In genomic region chr11:94771390-94771789, GRCh38 we compare ENCODE assay signal across 17 cellular contexts. TPM values are rescaled to one million over a fixed set of nuclear protein-coding genes. Genes with fewer than 3 reads are reported as not detected.
DNase-seq lines count a peak whose midpoint lies in the region; TF ChIP-seq lines count a peak whose summit lies in the region.
"Had no signal": no experiment of that assay in that cellular context is flagged by ENCODE, and none has a peak within 500 bp of the region (broad histone marks: within the 10 kb centered on the region; RNA-seq: fewer than 3 reads in every experiment).

No MANE protein-coding gene starts in this region.

- H3K36me3 ChIP-seq in breast epithelium (no peaks in the 10 kb centered on the region), esophagus muscularis mucosa (no peaks in the 10 kb centered on the region)
- H3K36me3 ChIP-seq: left lung, thoracic aorta had no signal

- H3K36me3 Mint-ChIP-seq in MCF 10A (ENCODE audit: insufficient read depth, unreplicated experiment) (peaks cover 10% of the 10 kb centered on the region), nephron progenitor cell (ENCODE audit: low read depth) (peaks cover 37% of the 10 kb centered on the region)
- H3K36me3 Mint-ChIP-seq: activated CD4-positive, alpha-beta memory T cell treated with anti-CD3 and anti-CD28 coated beads for 36 hours; CD14-positive monocyte; naive thymus-derived CD8-positive, alpha-beta T cell had no signal

- H3K27me3 Mint-ChIP-seq in MCF 10A (ENCODE audit: insufficient read depth, unreplicated experiment) (no peaks in the 10 kb centered on the region), nephron progenitor cell (ENCODE audit: low read depth, poor library complexity) (no peaks in the 10 kb centered on the region)

- peaks cover 38% of the 10 kb centered on the region for H3K4me1 Mint-ChIP-seq in MCF 10A (ENCODE audit: insufficient read depth, unreplicated experiment)
- peaks cover 35% of the 10 kb centered on the region for H3K4me1 Mint-ChIP-seq in nephron progenitor cell

- BruUV-seq in MCF 10A (replicated peaks; lab: Mats Ljungman, UMichigan), result no TSS peak

- DNase-seq in MCF 10A (ENCODE audit: unreplicated experiment), result no peak
- DNase-seq in breast epithelium (ENCODE audit: low spot score in 2 of 2), result no peak
- DNase-seq in esophagus muscularis mucosa (ENCODE audit: extremely low spot score), result no peak
- DNase-seq in nephron progenitor cell, result no peak
- DNase-seq in activated CD8-positive, alpha-beta memory T cell treated with anti-CD3 and anti-CD28 coated beads, Interleukin-2, amount 50 U/mL, for 4 hours, result no peak
- no peak for DNase-seq in stimulated activated CD4-positive, alpha-beta T cell treated with anti-CD3 and anti-CD28 coated beads, Interleukin-4, amount 100 ng/mL, for 1 hour
- no peak for DNase-seq in iPS-NIHi7 (ENCODE audit: extremely low spot score)
- DNase-seq in coronary artery (ENCODE audit: low spot score), result no peak
- DNase-seq: activated CD4-positive, alpha-beta memory T cell treated with anti-CD3 and anti-CD28 coated beads for 36 hours; left lung; naive thymus-derived CD8-positive, alpha-beta T cell; NCI-H1694 treated with DMSO at 0.1 percent for 48 hours; NCI-H510A treated with DMSO at 0.1 percent for 48 hours; right cardiac atrium had no signal

- no peak for TF ChIP-seq POLR2A in breast epithelium (IDR thresholded peaks at IDR 0.05)
- no peak for TF ChIP-seq POLR2A in esophagus muscularis mucosa (IDR thresholded peaks at IDR 0.05; ENCODE audit: low read depth)

- H3K27me3 ChIP-seq in breast epithelium (no peaks in the 10 kb centered on the region), esophagus muscularis mucosa (no peaks in the 10 kb centered on the region)

- TF ChIP-seq CTCF in MCF 10A (IDR thresholded peaks at IDR 0.05; ENCODE audit: unreplicated experiment) (no peak), breast epithelium (IDR thresholded peaks at IDR 0.05) (no peak), esophagus muscularis mucosa (IDR thresholded peaks at IDR 0.05) (no peak), nephron progenitor cell (IDR thresholded peaks at IDR 0.05) (no peak), coronary artery (IDR thresholded peaks at IDR 0.05) (no peak)

- CTCF ChIA-PET in MCF 10A (lab: Yijun Ruan, JAX), result interaction anchor here (0.6 to 2.4 kb wide), 4 partner anchors 15 to 197 kb away, joined by 3 to 8 read pairs (median 6); no protein-coding TSS in a partner anchor

- H3K9me3 Mint-ChIP-seq in MCF 10A (ENCODE audit: unreplicated experiment) (no peaks in the 10 kb centered on the region), nephron progenitor cell (peaks cover 17% of the 10 kb centered on the region)
- H3K9me3 Mint-ChIP-seq: activated CD4-positive, alpha-beta memory T cell treated with anti-CD3 and anti-CD28 coated beads for 36 hours had no signal

- H3K4me1 ChIP-seq in breast epithelium, result peaks cover 0 to under 1% of the 10 kb centered on the region in 2 donors
- H3K4me1 ChIP-seq in esophagus muscularis mucosa, result peaks cover 46 to 86% (median 80%) of the 10 kb centered on the region in 4 donors

- H3K27ac ChIP-seq in breast epithelium, result peak overlapping the region in 1 of 2 donors; percentile 39
- peak overlapping the region; percentile 90 to 99 (median 96) for H3K27ac ChIP-seq in esophagus muscularis mucosa (replicated peaks in 1 of 4)
- H3K27ac ChIP-seq in coronary artery, result no peak overlapping the region
- H3K27ac ChIP-seq: A549 had no signal

- 30% methylated on average over 2 of the region's 2 CpGs for WGBS in esophagus muscularis mucosa

- peak overlapping the region; percentile 90 for H3K27ac Mint-ChIP-seq in MCF 10A (ENCODE audit: low read depth, unreplicated experiment)
- peak overlapping the region; percentile 15 for H3K27ac Mint-ChIP-seq in nephron progenitor cell
- H3K27ac Mint-ChIP-seq: activated CD4-positive, alpha-beta memory T cell treated with anti-CD3 and anti-CD28 coated beads for 36 hours; CD14-positive monocyte; naive thymus-derived CD8-positive, alpha-beta T cell had no signal

- intact Hi-C loops in MCF 10A (cut with micrococcal nuclease) (no loop called here), breast epithelium (cut with DNase I; ENCODE audit: low total_unique reads) (no loop called here), esophagus muscularis mucosa (cut with DNase I) (loop anchor here (10.0 kb wide), 1 partner anchor 103 kb away; no protein-coding TSS in a partner anchor)

- TF ChIP-seq EP300 in esophagus muscularis mucosa (IDR thresholded peaks at IDR 0.05), result no peak

- H3K4me3 ChIP-seq in breast epithelium, result no peak overlapping the region
- peak overlapping the region; percentile 69 to 98 (median 86) for H3K4me3 ChIP-seq in esophagus muscularis mucosa
- no peak overlapping the region for H3K4me3 ChIP-seq in coronary artery
- H3K4me3 ChIP-seq: A549 had no signal

- H3K9me3 ChIP-seq in breast epithelium (no peaks in the 10 kb centered on the region), esophagus muscularis mucosa (no peaks in the 10 kb centered on the region)
- H3K9me3 ChIP-seq: A549, left lung, thoracic aorta had no signal

- H3K4me3 Mint-ChIP-seq in MCF 10A (ENCODE audit: unreplicated experiment) (peak overlapping the region; percentile 13), nephron progenitor cell (peak overlapping the region; percentile 24)
- H3K4me3 Mint-ChIP-seq: activated CD4-positive, alpha-beta memory T cell treated with anti-CD3 and anti-CD28 coated beads for 36 hours; CD14-positive monocyte; naive thymus-derived CD8-positive, alpha-beta T cell had no signal

- POLR2A ChIA-PET in MCF 10A (lab: Yijun Ruan, JAX), result interaction anchor here (0.6 to 1.3 kb wide), 5 partner anchors 9 to 65 kb away, joined by 3 to 4 read pairs (median 3); no protein-coding TSS in a partner anchor

RNA-seq across cellular contexts. Expression of gene AMOTL1, which starts 3.2 kb away (rescaled TPM):
- 76.6 and 77.0 TPM in 2 replicates for total RNA-seq in MCF 10A (2022)
- 10 to 100 TPM; 35.5 to 41.4 (median 39.0) TPM for total RNA-seq in breast epithelium
- total RNA-seq in esophagus muscularis mucosa, result 100 to 1,000 TPM; 172 to 259 (median 182) TPM

Comparison
In these comparisons a context has a peak if more than half of its experiments do, and no peak if none do; other contexts are left out.
1. H3K27ac ChIP-seq: peak in esophagus muscularis mucosa (4 of 4); none in coronary artery (0 of 2).
2. H3K4me3 ChIP-seq: peak in esophagus muscularis mucosa (4 of 4); none in breast epithelium (0 of 3) and coronary artery (single experiment).